20 cellular contexts compared by ENCODE assay signal in the genomic region with DNA sequence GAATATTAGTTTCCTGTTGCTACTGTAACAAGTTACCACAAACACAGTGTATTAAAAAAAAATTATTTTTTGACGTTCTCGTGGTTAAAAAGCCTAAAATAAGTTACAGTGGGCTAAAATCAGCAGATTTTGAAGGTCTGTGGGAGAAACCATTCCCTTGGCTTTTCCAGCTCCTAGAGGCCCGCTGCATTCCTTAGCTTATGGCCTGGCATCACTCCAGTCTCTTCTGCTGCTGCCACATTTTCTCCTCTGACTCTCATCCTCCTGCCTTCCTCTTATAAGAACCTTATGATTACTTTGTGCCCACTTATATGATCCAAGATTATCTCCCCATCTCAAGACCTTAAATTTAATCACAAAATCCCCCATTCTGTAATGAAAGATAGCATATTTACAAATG.
DNase-seq lines count a peak whose midpoint lies in the region; ATAC-seq and TF ChIP-seq lines count a peak whose summit lies in the region.
"Had no signal": no experiment of that assay in that cellular context is flagged by ENCODE, and none has a peak within 500 bp of the region (broad histone marks: within the 10 kb centered on the region; RNA-seq: fewer than 3 reads in every experiment).

No MANE protein-coding gene starts in this region.

- intact Hi-C loops in ovary (cut with DNase I) = no loop called here

- H3K4me1 ChIP-seq in ovary (ENCODE audit: insufficient read depth) = no peaks in the 10 kb centered on the region
- H3K4me1 ChIP-seq: Peyer's patch, SJSA1 had no signal

- H3K27me3 ChIP-seq in ovary = no peaks in the 10 kb centered on the region
- H3K27me3 ChIP-seq: Peyer's patch, SJSA1 had no signal

- no peaks in the 10 kb centered on the region for H3K9me3 ChIP-seq in ovary
- H3K9me3 ChIP-seq: Peyer's patch, SJSA1 had no signal

- TF ChIP-seq EP300 in ovary (IDR thresholded peaks at IDR 0.05) = no peak

- WGBS in ovary, 3 donors = 21 to 33% (median 26%) methylated on average over 3 of the region's 3 CpGs

- no peak for ATAC-seq in GM19463 (IDR thresholded peaks at IDR 0.05; ENCODE audit: unreplicated experiment)
- ATAC-seq: CD8-positive, alpha-beta T cell had no signal

- no peaks in the 10 kb centered on the region for H3K36me3 ChIP-seq in ovary
- H3K36me3 ChIP-seq: Peyer's patch, SJSA1 had no signal

- H3K4me3 ChIP-seq in astrocyte of the cerebellum (ENCODE audit: low read depth, low read length) = no peak overlapping the region
- H3K4me3 ChIP-seq in foreskin fibroblast (ENCODE audit: low read depth in 1 of 2, low read length in 2 of 2) = no peak overlapping the region
- H3K4me3 ChIP-seq in ovary = no peak overlapping the region
- H3K4me3 ChIP-seq: Peyer's patch, SJSA1 had no signal

- TF ChIP-seq CTCF in astrocyte of the cerebellum (IDR thresholded peaks at IDR 0.05; ENCODE audit: low read depth, low read length, missing control alignments) = no peak
- TF ChIP-seq CTCF in foreskin fibroblast (IDR thresholded peaks at IDR 0.05; ENCODE audit: low read depth, low read length) = no peak
- no peak for TF ChIP-seq CTCF in ovary (IDR thresholded peaks at IDR 0.05)

- in situ Hi-C loops in astrocyte of the cerebellum (cut with HindIII; ENCODE audit: low sequenced_read_pairs) = no loop called here

- H3K27ac ChIP-seq in ovary = no peak overlapping the region
- H3K27ac ChIP-seq: Peyer's patch, SJSA1 had no signal

- TF ChIP-seq POLR2A in ovary (IDR thresholded peaks at IDR 0.05) = no peak

- DNase-seq in NCI-H524 treated with DMSO at 0.1 percent for 48 hours (lab: John Stamatoyannopoulos, UW) (peak; percentile 62), astrocyte of the cerebellum (ENCODE audit: low read depth) (peak; percentile 28), foreskin fibroblast (peak; percentile 14 to 51), Ammon's horn (ENCODE audit: low spot score) (no peak), NCI-H2171 treated with DMSO at 0.1 percent for 48 hours (lab: John Stamatoyannopoulos, UW) (no peak), ovary (no peak)
- DNase-seq: ACHN; C1 segment of cervical spinal cord; CD8-positive, alpha-beta T cell; DND-41; KG1; NCI-H1092; NCI-H1436 treated with DMSO at 0.1 percent for 48 hours; NCI-H2029 treated with DMSO at 0.1 percent for 48 hours; NCI-H345; NCI-H526; Peyer's patch; SW 1271 had no signal

Comparison
In these comparisons a context has a peak if more than half of its experiments do, and no peak if none do; other contexts are left out.
1. DNase-seq: peak in NCI-H524 treated with DMSO at 0.1 percent for 48 hours (single experiment), astrocyte of the cerebellum (single experiment) and foreskin fibroblast (2 of 2); none in Ammon's horn (single experiment), NCI-H2171 treated with DMSO at 0.1 percent for 48 hours (single experiment) and ovary (0 of 5).